In genomic region chr17:83200231-83200699, GRCh38 we compare ENCODE assay signal across 8 cellular contexts.
DNase-seq lines count a peak whose midpoint lies in the region; ATAC-seq and TF ChIP-seq lines count a peak whose summit lies in the region.

No MANE protein-coding gene starts in this region.

- peaks cover 25% of the 10 kb centered on the region for H3K4me1 ChIP-seq in Karpas-422 (ENCODE audit: low read length)
- H3K4me1 ChIP-seq in fibroblast of lung (ENCODE audit: control insufficient read depth, extremely low read depth, insufficient read depth, low read length): peaks cover 31% of the 10 kb centered on the region
- peaks cover 18 to 70% (median 51%) of the 10 kb centered on the region in 6 donors for H3K4me1 ChIP-seq in spleen
- no peaks in the 10 kb centered on the region for H3K4me1 ChIP-seq in neural progenitor cell

- POLR2A ChIA-PET in activated CD4-positive, alpha-beta T cell treated with anti-CD3 and anti-CD28 coated beads, Interleukin-2, amount 10 ng/mL, durations not matched to agents 7 days and 5 days (lab: Charles Lee): no interaction called here

- H3K9ac ChIP-seq in Karpas-422 (ENCODE audit: low read length): no peak overlapping the region
- no peak overlapping the region for H3K9ac ChIP-seq in fibroblast of lung (ENCODE audit: insufficient read depth, low read length)
- no peak overlapping the region for H3K9ac ChIP-seq in neural progenitor cell

- H3K79me2 ChIP-seq in Karpas-422 (ENCODE audit: low read length) (no peaks in the 10 kb centered on the region), fibroblast of lung (ENCODE audit: control insufficient read depth, insufficient read depth, low read length) (no peaks in the 10 kb centered on the region), neural progenitor cell (ENCODE audit: low read depth) (no peaks in the 10 kb centered on the region)

- no peak for TF ChIP-seq POLR2A in spleen (IDR thresholded peaks at IDR 0.05)

- H3K27me3 ChIP-seq in Karpas-422 (ENCODE audit: low read length): no peaks in the 10 kb centered on the region
- no peaks in the 10 kb centered on the region for H3K27me3 ChIP-seq in fibroblast of lung (ENCODE audit: control insufficient read depth, insufficient read depth, low read length)
- peaks cover 0 to 12% (median 0%) of the 10 kb centered on the region in 7 donors for H3K27me3 ChIP-seq in spleen (replicated peaks in 1 of 7)
- H3K27me3 ChIP-seq in neural progenitor cell: no peaks in the 10 kb centered on the region

- H4K20me1 ChIP-seq in Karpas-422 (ENCODE audit: insufficient read depth, low read depth, low read length) (no peaks in the 10 kb centered on the region), fibroblast of lung (ENCODE audit: control insufficient read depth, extremely low read depth, insufficient read depth, low read length) (no peaks in the 10 kb centered on the region), neural progenitor cell (ENCODE audit: low read depth) (no peaks in the 10 kb centered on the region)

- 30 to 52% (median 38%) methylated on average over 17 to 21 of the region's 21 CpGs for whole genome bisulfite sequencing in spleen, 5 donors

- CTCF ChIA-PET in activated CD4-positive, alpha-beta T cell treated with anti-CD3 and anti-CD28 coated beads, Interleukin-2, amount 10 ng/mL, durations not matched to agents 7 days and 5 days (lab: Charles Lee): interaction anchor here (0.7 to 4.4 kb wide), 7 partner anchors 53 to 419 kb away, joined by 3 to 14 read pairs (median 3); no protein-coding TSS in a partner anchor

- H3F3A ChIP-seq in neural progenitor cell (ENCODE audit: low read depth): no peaks in the 10 kb centered on the region

- intact Hi-C loops in spleen (cut with DNase I; ENCODE audit: low total_unique reads): no loop called here

- H3K27ac Mint-ChIP-seq in activated CD4-positive, alpha-beta T cell treated with anti-CD3 and anti-CD28 coated beads, Interleukin-2, amount 10 ng/mL, durations not matched to agents 7 days and 5 days: peak overlapping the region; percentile 94
- no peak overlapping the region for H3K27ac Mint-ChIP-seq in neural progenitor cell

- ATAC-seq in GM19324 (IDR thresholded peaks at IDR 0.05; ENCODE audit: low FRiP score, unreplicated experiment): no peak

- no peak for TF ChIP-seq CTCF in fibroblast of lung (conservative IDR thresholded peaks at IDR 0.05 in 1 of 2, IDR thresholded peaks at IDR 0.05 in 1 of 2; ENCODE audit: low read depth in 1 of 2, low read length in 2 of 2)
- no peak for TF ChIP-seq CTCF in spleen (IDR thresholded peaks at IDR 0.05 in 8 of 11, conservative IDR thresholded peaks at IDR 0.05 in 3 of 11)
- no peak for TF ChIP-seq CTCF in neural progenitor cell (IDR thresholded peaks at IDR 0.05)

- H3K4me3 Mint-ChIP-seq in activated CD4-positive, alpha-beta T cell treated with anti-CD3 and anti-CD28 coated beads, Interleukin-2, amount 10 ng/mL, durations not matched to agents 7 days and 5 days: peak overlapping the region; percentile 77
- no peak overlapping the region for H3K4me3 Mint-ChIP-seq in neural progenitor cell

- no peaks in the 10 kb centered on the region for H3K36me3 Mint-ChIP-seq in activated CD4-positive, alpha-beta T cell treated with anti-CD3 and anti-CD28 coated beads, Interleukin-2, amount 10 ng/mL, durations not matched to agents 7 days and 5 days (ENCODE audit: low read depth)
- peaks cover 4% of the 10 kb centered on the region for H3K36me3 Mint-ChIP-seq in neural progenitor cell

- DNase-seq in Karpas-422 (no peak), fibroblast of lung (ENCODE audit: low read depth in 2 of 2) (peak in 1 of 2 donors; percentile 39), spleen (peak; percentile 93), neural progenitor cell (ENCODE audit: low spot score) (no peak), midbrain (lab: John Stamatoyannopoulos, UW) (no peak), nucleus accumbens (lab: John Stamatoyannopoulos, UW) (no peak)
- peak; percentile 43 for DNase-seq in activated CD4-positive, alpha-beta T cell treated with anti-CD3 and anti-CD28 coated beads, Interleukin-2, amount 10 ng/mL, durations not matched to agents 7 days and 5 days

- no peaks in the 10 kb centered on the region for H3K27me3 Mint-ChIP-seq in activated CD4-positive, alpha-beta T cell treated with anti-CD3 and anti-CD28 coated beads, Interleukin-2, amount 10 ng/mL, durations not matched to agents 7 days and 5 days
- peaks cover 20% of the 10 kb centered on the region for H3K27me3 Mint-ChIP-seq in neural progenitor cell (ENCODE audit: insufficient read depth, low read depth)

- H3K9me2 ChIP-seq in Karpas-422 (replicated peaks; ENCODE audit: insufficient read depth, low read length): no peaks in the 10 kb centered on the region

- peaks cover 40% of the 10 kb centered on the region for H3K4me1 Mint-ChIP-seq in activated CD4-positive, alpha-beta T cell treated with anti-CD3 and anti-CD28 coated beads, Interleukin-2, amount 10 ng/mL, durations not matched to agents 7 days and 5 days
- peaks cover 2% of the 10 kb centered on the region for H3K4me1 Mint-ChIP-seq in neural progenitor cell

- no peaks in the 10 kb centered on the region for H3K36me3 ChIP-seq in Karpas-422 (ENCODE audit: insufficient read depth, low read length)
- no peaks in the 10 kb centered on the region for H3K36me3 ChIP-seq in fibroblast of lung (ENCODE audit: control insufficient read depth, insufficient read depth, low read length)
- no peaks in the 10 kb centered on the region for H3K36me3 ChIP-seq in spleen
- no peaks in the 10 kb centered on the region for H3K36me3 ChIP-seq in neural progenitor cell

- H3K27ac ChIP-seq in Karpas-422 (ENCODE audit: low read length) (no peak overlapping the region), fibroblast of lung (ENCODE audit: insufficient read depth, low read length) (peak overlapping the region; percentile 18), spleen (peak overlapping the region; percentile 79 to 97 (median 92)), neural progenitor cell (no peak overlapping the region)

- H3K4me3 ChIP-seq in Karpas-422 (ENCODE audit: low read length) (peak overlapping the region; percentile 48; the same call in 1 of the 2 replicates), fibroblast of lung (replicated peaks in 1 of 4; ENCODE audit: control extremely low read depth in 1 of 4, insufficient read depth in 1 of 4, low read depth in 3 of 4, low read length in 4 of 4) (no peak overlapping the region), spleen (peak overlapping the region in 5 of 8 donors; percentile 23 to 64 (median 26)), neural progenitor cell (no peak overlapping the region)

- peaks cover 5% of the 10 kb centered on the region for H3K9me3 ChIP-seq in Karpas-422 (ENCODE audit: low read length)
- no peaks in the 10 kb centered on the region for H3K9me3 ChIP-seq in fibroblast of lung (ENCODE audit: control insufficient read depth, insufficient read depth, low read depth, low read length)
- no peaks in the 10 kb centered on the region for H3K9me3 ChIP-seq in spleen
- H3K9me3 ChIP-seq in neural progenitor cell (ENCODE audit: low read depth): no peaks in the 10 kb centered on the region

- H2AFZ ChIP-seq in Karpas-422 (ENCODE audit: low read length): no peak overlapping the region
- no peak overlapping the region for H2AFZ ChIP-seq in fibroblast of lung (ENCODE audit: low read length)
- H2AFZ ChIP-seq in neural progenitor cell (replicated peaks): no peak overlapping the region

- H3K9me3 Mint-ChIP-seq in activated CD4-positive, alpha-beta T cell treated with anti-CD3 and anti-CD28 coated beads, Interleukin-2, amount 10 ng/mL, durations not matched to agents 7 days and 5 days: no peaks in the 10 kb centered on the region
- H3K9me3 Mint-ChIP-seq in neural progenitor cell: peaks cover 15% of the 10 kb centered on the region

- H3K4me2 ChIP-seq in Karpas-422 (ENCODE audit: low read depth, low read length, poor library complexity, severe bottlenecking) (peak overlapping the region; percentile 74), fibroblast of lung (ENCODE audit: extremely low read depth, insufficient read depth, low read length) (no peak overlapping the region), neural progenitor cell (no peak overlapping the region)

Comparison
In these comparisons a context has a peak if more than half of its experiments do, and no peak if none do; other contexts are left out.
1. DNase-seq: peak in activated CD4-positive, alpha-beta T cell treated with anti-CD3 and anti-CD28 coated beads, Interleukin-2, amount 10 ng/mL, durations not matched to agents 7 days and 5 days (single experiment) and spleen (single experiment); none in Karpas-422 (single experiment), neural progenitor cell (single experiment), midbrain (single experiment) and nucleus accumbens (0 of 56).
2. H3K27ac ChIP-seq: peak in fibroblast of lung (single experiment) and spleen (8 of 8); none in Karpas-422 (single experiment) and neural progenitor cell (single experiment).
3. H3K4me3 ChIP-seq: peak in Karpas-422 (single experiment) and spleen (5 of 8); none in fibroblast of lung (0 of 4) and neural progenitor cell (single experiment).